In genomic region chr7:12800501-12800900, GRCh38 we compare ENCODE assay signal across 28 cellular contexts.
A peak's percentile ranks its signal among the peaks of the same experiment; 100 is the strongest.
DNase-seq lines count a peak whose midpoint lies in the region; ATAC-seq and TF ChIP-seq lines count a peak whose summit lies in the region.
"Had no signal": no experiment of that assay in that cellular context is flagged by ENCODE, and none has a peak within 500 bp of the region (broad histone marks: within the 10 kb centered on the region; RNA-seq: fewer than 3 reads in every experiment).

No MANE protein-coding gene starts in this region.

- H3K27me3 Mint-ChIP-seq in endodermal cell (ENCODE audit: insufficient read depth) = no peaks in the 10 kb centered on the region
- H3K27me3 Mint-ChIP-seq in neural progenitor cell (ENCODE audit: insufficient read depth, low read depth) = peaks cover 2% of the 10 kb centered on the region
- H3K27me3 Mint-ChIP-seq: activated B cell treated with CpG ODN at 0.5 μM for 24 hours; activated CD8-positive, alpha-beta memory T cell treated with anti-CD3 and anti-CD28 coated beads, Interleukin-2, amount 10 ng/mL, durations not matched to agents 7 days and 5 days; effector memory CD8-positive, alpha-beta T cell had no signal

- H3K4me3 ChIP-seq in Peyer's patch (no peak overlapping the region), endodermal cell (ENCODE audit: low read length) (peak overlapping the region; percentile 46), neural progenitor cell (no peak overlapping the region)
- H3K4me3 ChIP-seq: A549, coronary artery, spleen had no signal

- H3K4me3 Mint-ChIP-seq in endodermal cell (no peak overlapping the region), neural progenitor cell (no peak overlapping the region)
- H3K4me3 Mint-ChIP-seq: activated B cell treated with CpG ODN at 0.5 μM for 24 hours; activated CD8-positive, alpha-beta memory T cell treated with anti-CD3 and anti-CD28 coated beads, Interleukin-2, amount 10 ng/mL, durations not matched to agents 7 days and 5 days; CD8-positive, alpha-beta T cell; effector memory CD8-positive, alpha-beta T cell; naive thymus-derived CD8-positive, alpha-beta T cell had no signal

- no peak for TF ChIP-seq POLR2A in Peyer's patch (IDR thresholded peaks at IDR 0.05)

- H3K27ac ChIP-seq in 22Rv1 (peak overlapping the region; percentile 94), Peyer's patch (peak overlapping the region in 3 of 4 donors; percentile 37 to 70 (median 67)), endodermal cell (ENCODE audit: low read depth, low read length) (no peak overlapping the region), neural progenitor cell (no peak overlapping the region)
- H3K27ac ChIP-seq: A549, coronary artery, KMS-11, spleen had no signal

- H3K36me3 ChIP-seq in Peyer's patch = no peaks in the 10 kb centered on the region
- no peaks in the 10 kb centered on the region for H3K36me3 ChIP-seq in endodermal cell (ENCODE audit: control insufficient read depth, insufficient read depth, low read length)
- H3K36me3 ChIP-seq in neural progenitor cell = no peaks in the 10 kb centered on the region
- H3K36me3 ChIP-seq: spleen had no signal

- H3K27me3 ChIP-seq in Peyer's patch = no peaks in the 10 kb centered on the region
- H3K27me3 ChIP-seq in endodermal cell (ENCODE audit: control insufficient read depth, insufficient read depth, low read length, poor library complexity, severe bottlenecking) = no peaks in the 10 kb centered on the region
- H3K27me3 ChIP-seq in neural progenitor cell = no peaks in the 10 kb centered on the region
- H3K27me3 ChIP-seq: spleen had no signal

- peaks cover 0 to 19% (median 0%) of the 10 kb centered on the region in 4 donors for H3K4me1 ChIP-seq in Peyer's patch
- H3K4me1 ChIP-seq in endodermal cell (ENCODE audit: control insufficient read depth, insufficient read depth, low read length) = peaks cover 27% of the 10 kb centered on the region
- H3K4me1 ChIP-seq in neural progenitor cell = peaks cover 11% of the 10 kb centered on the region
- H3K4me1 ChIP-seq: spleen had no signal

- peak overlapping the region; percentile 26 for H2AFZ ChIP-seq in neural progenitor cell (replicated peaks)

- 83 to 84% methylated on average over 2 to 3 of the region's 3 CpGs for WGBS in endodermal cell (ENCODE audit: insufficient coverage in 1 of 2, insufficient read length in 1 of 2), 2 experiments

- CTCF ChIA-PET in GM10248 (lab: Yijun Ruan, JAX) = interaction anchor here (0.9 to 1.4 kb wide), 2 partner anchors 13 to 38 kb away, joined by 3 read pairs; no protein-coding TSS in a partner anchor

- no peak for TF ChIP-seq CTCF in 22Rv1 (IDR thresholded peaks at IDR 0.05)
- no peak for TF ChIP-seq CTCF in Peyer's patch (IDR thresholded peaks at IDR 0.05)
- no peak for TF ChIP-seq CTCF in endodermal cell (conservative IDR thresholded peaks at IDR 0.05)
- TF ChIP-seq CTCF in neural progenitor cell (IDR thresholded peaks at IDR 0.05) = no peak
- TF ChIP-seq CTCF in GM10248 (IDR thresholded peaks at IDR 0.05; ENCODE audit: control extremely low read depth, extremely low read depth, low read depth, missing control alignments) = no peak

- POLR2A ChIA-PET in GM10248 (lab: Yijun Ruan, JAX) = no interaction called here

- peaks cover 8% of the 10 kb centered on the region for H3F3A ChIP-seq in neural progenitor cell (ENCODE audit: low read depth)

- H3K36me3 Mint-ChIP-seq in endodermal cell (ENCODE audit: low read depth) (no peaks in the 10 kb centered on the region), neural progenitor cell (no peaks in the 10 kb centered on the region)
- H3K36me3 Mint-ChIP-seq: activated CD8-positive, alpha-beta memory T cell treated with anti-CD3 and anti-CD28 coated beads, Interleukin-2, amount 10 ng/mL, durations not matched to agents 7 days and 5 days; CD8-positive, alpha-beta T cell; naive thymus-derived CD8-positive, alpha-beta T cell had no signal

- no peak overlapping the region for H3K4me2 ChIP-seq in neural progenitor cell
- H3K4me2 ChIP-seq: A549, KMS-11 had no signal

- no peaks in the 10 kb centered on the region for H4K20me1 ChIP-seq in neural progenitor cell (ENCODE audit: low read depth)

- no peak for ATAC-seq in HG03159 (IDR thresholded peaks at IDR 0.05; ENCODE audit: unreplicated experiment)
- ATAC-seq: A549; activated CD8-positive, alpha-beta memory T cell treated with anti-CD3 and anti-CD28 coated beads, Interleukin-2, amount 10 ng/mL, durations not matched to agents 7 days and 5 days; CD8-positive, alpha-beta T cell; effector memory CD8-positive, alpha-beta T cell; naive thymus-derived CD8-positive, alpha-beta T cell; Panc1 had no signal

- H3K9ac ChIP-seq in endodermal cell (ENCODE audit: extremely low read depth, low read length, poor library complexity, severe bottlenecking) (no peak overlapping the region), neural progenitor cell (no peak overlapping the region)
- H3K9ac ChIP-seq: KMS-11 had no signal

- DNase-seq in Peyer's patch (no peak), endodermal cell (no peak), neural progenitor cell (ENCODE audit: low spot score) (no peak), GM10248 (ENCODE audit: extremely low spot score) (no peak), NCI-H774 (lab: John Stamatoyannopoulos, UW) (no peak)
- no peak for DNase-seq in activated effector memory CD4-positive, alpha-beta T cell treated with anti-CD3 and anti-CD28 coated beads, Interleukin-2, amount 50 U/mL, for 16 hours
- DNase-seq: activated B cell treated with CpG ODN at 0.5 μM for 24 hours; activated CD8-positive, alpha-beta memory T cell treated with anti-CD3 and anti-CD28 coated beads, Interleukin-2, amount 10 ng/mL, durations not matched to agents 7 days and 5 days; activated naive CD4-positive, alpha-beta T cell treated with Interleukin-2 at 50 U/mL for 16 hours; activated T-cell treated with anti-CD3 and anti-CD28 coated beads, Interleukin-2, amount 50 U/mL, for 48 hours; AML-193; CD8-positive, alpha-beta T cell; DMS153; effector memory CD8-positive, alpha-beta T cell; mesenchymal stem cell; naive thymus-derived CD8-positive, alpha-beta T cell; NCI-H1694; NK-92 treated with Interleukin-12 subunit alpha and Interleukin-12 subunit beta, amount 100 ng/mL, for 24 hours; retina; spleen; SW 1271; T1000 had no signal

- H3K79me2 ChIP-seq in neural progenitor cell (ENCODE audit: low read depth) = no peaks in the 10 kb centered on the region

- H3K27ac Mint-ChIP-seq in endodermal cell (no peak overlapping the region), neural progenitor cell (no peak overlapping the region)
- H3K27ac Mint-ChIP-seq: activated B cell treated with CpG ODN at 0.5 μM for 24 hours; activated CD8-positive, alpha-beta memory T cell treated with anti-CD3 and anti-CD28 coated beads, Interleukin-2, amount 10 ng/mL, durations not matched to agents 7 days and 5 days; CD8-positive, alpha-beta T cell; effector memory CD8-positive, alpha-beta T cell; naive thymus-derived CD8-positive, alpha-beta T cell had no signal

- H3K9me3 ChIP-seq in Peyer's patch (no peaks in the 10 kb centered on the region), endodermal cell (ENCODE audit: control insufficient read depth, low read length) (no peaks in the 10 kb centered on the region), neural progenitor cell (ENCODE audit: low read depth) (no peaks in the 10 kb centered on the region)
- H3K9me3 ChIP-seq: A549, spleen had no signal

- no peaks in the 10 kb centered on the region for H3K9me3 Mint-ChIP-seq in endodermal cell
- H3K9me3 Mint-ChIP-seq in neural progenitor cell = no peaks in the 10 kb centered on the region
- H3K9me3 Mint-ChIP-seq: activated B cell treated with CpG ODN at 0.5 μM for 24 hours; CD8-positive, alpha-beta T cell; effector memory CD8-positive, alpha-beta T cell; naive thymus-derived CD8-positive, alpha-beta T cell had no signal

- peaks cover 35% of the 10 kb centered on the region for H3K4me1 Mint-ChIP-seq in endodermal cell
- H3K4me1 Mint-ChIP-seq in neural progenitor cell = peaks cover 22% of the 10 kb centered on the region
- H3K4me1 Mint-ChIP-seq: activated B cell treated with CpG ODN at 0.5 μM for 24 hours; naive thymus-derived CD8-positive, alpha-beta T cell had no signal

Comparison
In these comparisons a context has a peak if more than half of its experiments do, and no peak if none do; other contexts are left out.
1. H3K27ac ChIP-seq: peak in 22Rv1 (single experiment) and Peyer's patch (3 of 4); none in endodermal cell (single experiment) and neural progenitor cell (single experiment).